ENCODE assay signal across 1 cellular context in the genomic region with DNA sequence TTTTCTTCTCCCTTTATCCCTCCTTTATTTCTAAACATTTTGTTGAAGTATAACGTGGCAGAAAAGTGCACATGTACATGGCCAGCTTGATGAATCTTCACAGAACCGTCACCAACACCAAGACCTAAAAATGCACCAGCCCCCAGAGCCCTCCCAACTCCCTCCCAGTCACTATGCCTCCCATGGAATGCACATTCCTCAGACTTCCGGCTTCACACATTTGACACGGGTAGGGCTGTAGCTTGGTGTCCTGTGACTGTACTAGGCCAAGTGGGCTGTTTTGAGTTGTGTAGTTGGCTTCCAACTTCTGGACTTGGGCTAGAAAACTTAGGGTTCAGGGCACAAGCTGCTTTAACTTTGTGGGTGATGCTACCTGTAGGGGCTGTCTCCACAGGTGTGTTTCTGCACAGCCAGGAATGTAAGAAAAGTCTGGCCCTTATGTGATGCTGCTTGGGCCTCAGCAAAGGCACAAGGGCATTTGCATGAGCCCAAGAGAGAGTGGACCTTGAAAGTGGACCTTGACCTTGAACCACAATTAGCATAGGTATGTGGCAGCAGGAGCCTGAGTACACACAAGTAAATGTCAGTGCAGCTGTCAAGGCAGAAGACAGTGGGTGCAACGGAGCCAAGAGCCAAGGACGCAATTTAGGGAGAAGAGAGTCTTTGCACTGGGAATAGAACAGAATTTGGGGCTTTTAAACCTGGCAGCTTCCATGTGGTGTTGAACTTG.
TF ChIP-seq lines count a peak whose summit lies in the region.

No MANE protein-coding gene starts in this region.

TF ChIP-seq in SK-N-SH, 30 proteins besides CTCF, POLR2A, EP300 and RAD21 (continued from another document):
- TF ChIP-seq, protein P1, sequence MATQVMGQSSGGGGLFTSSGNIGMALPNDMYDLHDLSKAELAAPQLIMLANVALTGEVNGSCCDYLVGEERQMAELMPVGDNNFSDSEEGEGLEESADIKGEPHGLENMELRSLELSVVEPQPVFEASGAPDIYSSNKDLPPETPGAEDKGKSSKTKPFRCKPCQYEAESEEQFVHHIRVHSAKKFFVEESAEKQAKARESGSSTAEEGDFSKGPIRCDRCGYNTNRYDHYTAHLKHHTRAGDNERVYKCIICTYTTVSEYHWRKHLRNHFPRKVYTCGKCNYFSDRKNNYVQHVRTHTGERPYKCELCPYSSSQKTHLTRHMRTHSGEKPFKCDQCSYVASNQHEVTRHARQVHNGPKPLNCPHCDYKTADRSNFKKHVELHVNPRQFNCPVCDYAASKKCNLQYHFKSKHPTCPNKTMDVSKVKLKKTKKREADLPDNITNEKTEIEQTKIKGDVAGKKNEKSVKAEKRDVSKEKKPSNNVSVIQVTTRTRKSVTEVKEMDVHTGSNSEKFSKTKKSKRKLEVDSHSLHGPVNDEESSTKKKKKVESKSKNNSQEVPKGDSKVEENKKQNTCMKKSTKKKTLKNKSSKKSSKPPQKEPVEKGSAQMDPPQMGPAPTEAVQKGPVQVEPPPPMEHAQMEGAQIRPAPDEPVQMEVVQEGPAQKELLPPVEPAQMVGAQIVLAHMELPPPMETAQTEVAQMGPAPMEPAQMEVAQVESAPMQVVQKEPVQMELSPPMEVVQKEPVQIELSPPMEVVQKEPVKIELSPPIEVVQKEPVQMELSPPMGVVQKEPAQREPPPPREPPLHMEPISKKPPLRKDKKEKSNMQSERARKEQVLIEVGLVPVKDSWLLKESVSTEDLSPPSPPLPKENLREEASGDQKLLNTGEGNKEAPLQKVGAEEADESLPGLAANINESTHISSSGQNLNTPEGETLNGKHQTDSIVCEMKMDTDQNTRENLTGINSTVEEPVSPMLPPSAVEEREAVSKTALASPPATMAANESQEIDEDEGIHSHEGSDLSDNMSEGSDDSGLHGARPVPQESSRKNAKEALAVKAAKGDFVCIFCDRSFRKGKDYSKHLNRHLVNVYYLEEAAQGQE (IDR thresholded peaks at IDR 0.05; ENCODE audit: low read depth, low read length): no peak
- TF ChIP-seq SMC3 (IDR thresholded peaks at IDR 0.05; ENCODE audit: low read depth, low read length) (no peak), GATA2 (CRISPR knock-in tag; IDR thresholded peaks at IDR 0.05) (no peak), TCF12 (IDR thresholded peaks at IDR 0.05) (no peak), RCOR1 (IDR thresholded peaks at IDR 0.05; ENCODE audit: low read length) (no peak), CHD2 (IDR thresholded peaks at IDR 0.05; ENCODE audit: low read length, partially characterized antibody) (no peak), POLR2AphosphoS5 (IDR thresholded peaks at IDR 0.05; ENCODE audit: low read depth, low read length) (no peak)
- TF ChIP-seq, protein P2, sequence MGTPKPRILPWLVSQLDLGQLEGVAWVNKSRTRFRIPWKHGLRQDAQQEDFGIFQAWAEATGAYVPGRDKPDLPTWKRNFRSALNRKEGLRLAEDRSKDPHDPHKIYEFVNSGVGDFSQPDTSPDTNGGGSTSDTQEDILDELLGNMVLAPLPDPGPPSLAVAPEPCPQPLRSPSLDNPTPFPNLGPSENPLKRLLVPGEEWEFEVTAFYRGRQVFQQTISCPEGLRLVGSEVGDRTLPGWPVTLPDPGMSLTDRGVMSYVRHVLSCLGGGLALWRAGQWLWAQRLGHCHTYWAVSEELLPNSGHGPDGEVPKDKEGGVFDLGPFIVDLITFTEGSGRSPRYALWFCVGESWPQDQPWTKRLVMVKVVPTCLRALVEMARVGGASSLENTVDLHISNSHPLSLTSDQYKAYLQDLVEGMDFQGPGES (IDR thresholded peaks at IDR 0.05; ENCODE audit: low read depth, low read length): no peak
